ENCODE assay signal across 8 cellular contexts in genomic region chr15:48084759-48085420, GRCh38. TPM values are rescaled to one million over a fixed set of nuclear protein-coding genes. Genes with fewer than 3 reads are reported as not detected.
DNase-seq lines count a peak whose midpoint lies in the region; ATAC-seq and TF ChIP-seq lines count a peak whose summit lies in the region.

No MANE protein-coding gene starts in this region.

- intact Hi-C loops in activated CD4-positive, alpha-beta memory T cell treated with anti-CD3 and anti-CD28 coated beads for 36 hours (cut with micrococcal nuclease), result no loop called here

- POLR2A ChIA-PET in activated CD4-positive, alpha-beta memory T cell treated with anti-CD3 and anti-CD28 coated beads for 36 hours (lab: Charles Lee), result no interaction called here

- H3K4me3 Mint-ChIP-seq in activated CD8-positive, alpha-beta memory T cell treated with anti-CD3 and anti-CD28 coated beads, Interleukin-2, amount 10 ng/mL, durations not matched to agents 7 days and 5 days, result no peak overlapping the region
- no peak overlapping the region for H3K4me3 Mint-ChIP-seq in activated CD4-positive, alpha-beta memory T cell treated with anti-CD3 and anti-CD28 coated beads for 36 hours

- H3K27me3 Mint-ChIP-seq in activated CD8-positive, alpha-beta memory T cell treated with anti-CD3 and anti-CD28 coated beads, Interleukin-2, amount 10 ng/mL, durations not matched to agents 7 days and 5 days, result peaks cover 5% of the 10 kb centered on the region
- H3K27me3 Mint-ChIP-seq in activated CD4-positive, alpha-beta memory T cell treated with anti-CD3 and anti-CD28 coated beads for 36 hours, result peaks cover 2% of the 10 kb centered on the region

- H3K36me3 Mint-ChIP-seq in activated CD8-positive, alpha-beta memory T cell treated with anti-CD3 and anti-CD28 coated beads, Interleukin-2, amount 10 ng/mL, durations not matched to agents 7 days and 5 days, result no peaks in the 10 kb centered on the region
- H3K36me3 Mint-ChIP-seq in activated CD4-positive, alpha-beta memory T cell treated with anti-CD3 and anti-CD28 coated beads for 36 hours, result no peaks in the 10 kb centered on the region

- H3K4me3 ChIP-seq in GM12875 (ENCODE audit: low read depth, low read length), result no peak overlapping the region
- no peak overlapping the region for H3K4me3 ChIP-seq in SK-N-MC

- H3K27ac ChIP-seq in SK-N-MC, result no peak overlapping the region

- in situ Hi-C loops in KBM-7 (cut with MboI; ENCODE audit: low pct_unique_long_range_greater_than_20kb, low sequenced_read_pairs), result no loop called here

- DNase-seq in KBM-7 (peak; percentile 16), SK-N-MC (ENCODE audit: low read depth, low spot score) (peak; percentile 18), kidney tubule cell (ENCODE audit: low spot score) (peak; percentile 49), cerebellar nuclear complex (lab: John Stamatoyannopoulos, UW) (no peak)
- DNase-seq in activated CD8-positive, alpha-beta memory T cell treated with anti-CD3 and anti-CD28 coated beads, Interleukin-2, amount 10 ng/mL, durations not matched to agents 7 days and 5 days, result no peak
- no peak for DNase-seq in activated CD4-positive, alpha-beta memory T cell treated with anti-CD3 and anti-CD28 coated beads for 36 hours

- H3K36me3 ChIP-seq in SK-N-MC (ENCODE audit: insufficient read depth, low read length), result no peaks in the 10 kb centered on the region

- no peaks in the 10 kb centered on the region for H3K9me3 Mint-ChIP-seq in activated CD8-positive, alpha-beta memory T cell treated with anti-CD3 and anti-CD28 coated beads, Interleukin-2, amount 10 ng/mL, durations not matched to agents 7 days and 5 days (ENCODE audit: low read depth)
- no peaks in the 10 kb centered on the region for H3K9me3 Mint-ChIP-seq in activated CD4-positive, alpha-beta memory T cell treated with anti-CD3 and anti-CD28 coated beads for 36 hours

- no peak for ATAC-seq in activated CD8-positive, alpha-beta memory T cell treated with anti-CD3 and anti-CD28 coated beads, Interleukin-2, amount 10 ng/mL, durations not matched to agents 7 days and 5 days
- ATAC-seq in GM21360 (IDR thresholded peaks at IDR 0.05; ENCODE audit: unreplicated experiment), result no peak

- no peaks in the 10 kb centered on the region for H3K9me3 ChIP-seq in SK-N-MC (ENCODE audit: low read depth, low read length)

- TF ChIP-seq CTCF in GM12875 (IDR thresholded peaks at IDR 0.05; ENCODE audit: borderline replicate concordance, insufficient read depth, low read depth, low read length), result peak; percentile 42; the same call in 1 of the 2 replicates

- H3K27ac Mint-ChIP-seq in activated CD8-positive, alpha-beta memory T cell treated with anti-CD3 and anti-CD28 coated beads, Interleukin-2, amount 10 ng/mL, durations not matched to agents 7 days and 5 days, result no peak overlapping the region
- no peak overlapping the region for H3K27ac Mint-ChIP-seq in activated CD4-positive, alpha-beta memory T cell treated with anti-CD3 and anti-CD28 coated beads for 36 hours

- H3K9ac ChIP-seq in SK-N-MC (ENCODE audit: insufficient read length), result no peak overlapping the region

- CTCF ChIA-PET in activated CD8-positive, alpha-beta memory T cell treated with anti-CD3 and anti-CD28 coated beads, Interleukin-2, amount 10 ng/mL, durations not matched to agents 7 days and 5 days (lab: Charles Lee), result no interaction called here
- CTCF ChIA-PET in activated CD4-positive, alpha-beta memory T cell treated with anti-CD3 and anti-CD28 coated beads for 36 hours (lab: Charles Lee), result interaction anchor here (1.0 kb wide), 1 partner anchor 268 kb away, joined by 3 read pairs; no protein-coding TSS in a partner anchor

- H3K4me1 Mint-ChIP-seq in activated CD8-positive, alpha-beta memory T cell treated with anti-CD3 and anti-CD28 coated beads, Interleukin-2, amount 10 ng/mL, durations not matched to agents 7 days and 5 days, result no peaks in the 10 kb centered on the region
- no peaks in the 10 kb centered on the region for H3K4me1 Mint-ChIP-seq in activated CD4-positive, alpha-beta memory T cell treated with anti-CD3 and anti-CD28 coated beads for 36 hours (ENCODE audit: low read depth)

RNA-seq across cellular contexts. Expression of gene SLC24A5, which starts 35.9 kb away (rescaled TPM):
- not detected for total RNA-seq in activated CD8-positive, alpha-beta memory T cell treated with anti-CD3 and anti-CD28 coated beads, Interleukin-2, amount 10 ng/mL, durations not matched to agents 7 days and 5 days
- total RNA-seq in activated CD4-positive, alpha-beta memory T cell treated with anti-CD3 and anti-CD28 coated beads for 36 hours, result not detected

Comparison
In these comparisons a context has a peak if more than half of its experiments do, and no peak if none do; other contexts are left out.
1. DNase-seq: peak in KBM-7 (single experiment), SK-N-MC (single experiment) and kidney tubule cell (single experiment); none in cerebellar nuclear complex (0 of 2), activated CD8-positive, alpha-beta memory T cell treated with anti-CD3 and anti-CD28 coated beads, Interleukin-2, amount 10 ng/mL, durations not matched to agents 7 days and 5 days (single experiment) and activated CD4-positive, alpha-beta memory T cell treated with anti-CD3 and anti-CD28 coated beads for 36 hours (single experiment).